In genomic region chr1:204997616-204998015, GRCh38 we compare ENCODE assay signal across 20 cellular contexts. TPM values are rescaled to one million over a fixed set of nuclear protein-coding genes. Genes with fewer than 3 reads are reported as not detected.
DNase-seq lines count a peak whose midpoint lies in the region; ATAC-seq and TF ChIP-seq lines count a peak whose summit lies in the region.
"Had no signal": no experiment of that assay in that cellular context is flagged by ENCODE, and none has a peak within 500 bp of the region (broad histone marks: within the 10 kb centered on the region; RNA-seq: fewer than 3 reads in every experiment).

No MANE protein-coding gene starts in this region.

- no peaks in the 10 kb centered on the region for H3K27me3 ChIP-seq in Loucy (ENCODE audit: insufficient read depth, low read length, poor library complexity, severe bottlenecking)
- peaks cover under 1% of the 10 kb centered on the region for H3K27me3 ChIP-seq in lower lobe of right lung (ENCODE audit: low read depth)
- H3K27me3 ChIP-seq in SJCRH30, result no peaks in the 10 kb centered on the region

- H3F3A ChIP-seq in Loucy (ENCODE audit: low read depth), result no peaks in the 10 kb centered on the region

- H4K20me1 ChIP-seq in Loucy (ENCODE audit: insufficient read depth, low read length, poor library complexity, severe bottlenecking), result no peaks in the 10 kb centered on the region

- H3K4me2 ChIP-seq in Loucy (ENCODE audit: low read depth, low read length, poor library complexity, severe bottlenecking), result peak overlapping the region; percentile 59

- peak; percentile 44 for DNase-seq in fibroblast of pulmonary artery (ENCODE audit: low read depth)
- DNase-seq in lower lobe of right lung, result no peak
- no peak for DNase-seq in head of caudate nucleus
- no peak for DNase-seq in SJCRH30
- DNase-seq in C1 segment of cervical spinal cord (lab: John Stamatoyannopoulos, UW), result no peak
- DNase-seq: activated CD4-positive, alpha-beta T cell treated with anti-CD3 and anti-CD28 coated beads, Interleukin-2, amount 10 ng/mL, durations not matched to agents 24 days and 14 days; activated CD8-positive, alpha-beta memory T cell treated with anti-CD3 and anti-CD28 coated beads, Interleukin-2, amount 50 U/mL, for 4 hours; activated effector memory CD4-positive, alpha-beta T cell treated with anti-CD3 and anti-CD28 coated beads, Interleukin-2, amount 50 U/mL, for 16 hours; anterior cingulate cortex; DMS53; effector CD4-positive, alpha-beta T cell; esophagus squamous epithelium; Karpas-422; NCI-H1105; NCI-H510A; stimulated activated CD4-positive, alpha-beta T cell treated with anti-CD3 and anti-CD28 coated beads, Interleukin-2, amount 100 ng/mL, for 48 hours had no signal

- H3K9me2 ChIP-seq in Loucy (replicated peaks; ENCODE audit: low read depth, low read length), result no peaks in the 10 kb centered on the region

- H3K79me2 ChIP-seq in Loucy (ENCODE audit: insufficient read depth, low read length), result no peaks in the 10 kb centered on the region

- H3K4me3 ChIP-seq in Loucy (ENCODE audit: low read length, poor library complexity, severe bottlenecking), result peak overlapping the region; percentile 47
- H3K4me3 ChIP-seq in fibroblast of pulmonary artery (replicated peaks; ENCODE audit: low read depth, low read length), result no peak overlapping the region
- no peak overlapping the region for H3K4me3 ChIP-seq in lower lobe of right lung
- no peak overlapping the region for H3K4me3 ChIP-seq in skin epidermis
- H3K4me3 ChIP-seq in SJCRH30, result no peak overlapping the region
- H3K4me3 ChIP-seq: esophagus squamous epithelium had no signal

- no peak overlapping the region for H2AFZ ChIP-seq in Loucy (ENCODE audit: low read length)

- TF ChIP-seq CTCF in Loucy (conservative IDR thresholded peaks at IDR 0.05; ENCODE audit: low read length) (no peak), fibroblast of pulmonary artery (IDR thresholded peaks at IDR 0.05; ENCODE audit: low read length, missing control alignments) (no peak), lower lobe of right lung (IDR thresholded peaks at IDR 0.05) (no peak)

- H3K4me1 ChIP-seq in Loucy (ENCODE audit: insufficient read depth, low read length, poor library complexity, severe bottlenecking) (peaks cover 52% of the 10 kb centered on the region), lower lobe of right lung (no peaks in the 10 kb centered on the region), SJCRH30 (peaks cover 2% of the 10 kb centered on the region; the same call in 1 of the 2 replicates)

- ATAC-seq in lower lobe of right lung, result peak; percentile 23 to 27
- ATAC-seq in GM18861 (IDR thresholded peaks at IDR 0.05; ENCODE audit: unreplicated experiment), result no peak

- H3K36me3 ChIP-seq in Loucy (ENCODE audit: insufficient read depth, low read length), result no peaks in the 10 kb centered on the region
- no peaks in the 10 kb centered on the region for H3K36me3 ChIP-seq in lower lobe of right lung
- no peaks in the 10 kb centered on the region; the same call in 1 of the 2 replicates for H3K36me3 ChIP-seq in SJCRH30
- H3K36me3 ChIP-seq: esophagus squamous epithelium had no signal

- peak overlapping the region; percentile 59 for H3K9ac ChIP-seq in Loucy (ENCODE audit: low read depth, low read length, poor library complexity, severe bottlenecking)

- H3K27ac ChIP-seq in lower lobe of right lung (no peak overlapping the region), skin epidermis (peak overlapping the region in 13 of 21 experiments; percentile 0 to 70 (median 22)), SJCRH30 (no peak overlapping the region)

- intact Hi-C loops in lower lobe of right lung (cut with DNase I) (no loop called here), head of caudate nucleus (cut with DNase I) (no loop called here)

- H3K9me3 ChIP-seq in Loucy (ENCODE audit: insufficient read depth, low read depth, low read length) (no peaks in the 10 kb centered on the region), lower lobe of right lung (no peaks in the 10 kb centered on the region), SJCRH30 (replicated peaks) (no peaks in the 10 kb centered on the region)
- H3K9me3 ChIP-seq: esophagus squamous epithelium had no signal

RNA-seq across cellular contexts. Expression of gene CNTN2, which starts 45.4 kb away (rescaled TPM):
- not detected for total RNA-seq in lower lobe of right lung
- 0.08 and 0.36 TPM in 2 replicates for total RNA-seq in SJCRH30 (2014; rRNA removed; shearing (Covaris generic))
- total RNA-seq: activated CD4-positive, alpha-beta T cell treated with anti-CD3 and anti-CD28 coated beads, Interleukin-2, amount 10 ng/mL, durations not matched to agents 24 days and 14 days; osteoblast had no signal

Comparison
In these comparisons a context has a peak if more than half of its experiments do, and no peak if none do; other contexts are left out.
1. H3K27ac ChIP-seq: peak in skin epidermis (13 of 21); none in lower lobe of right lung (single experiment) and SJCRH30 (single experiment).